Comparison of ENCODE assay signal across 10 cellular contexts in the genomic region with DNA sequence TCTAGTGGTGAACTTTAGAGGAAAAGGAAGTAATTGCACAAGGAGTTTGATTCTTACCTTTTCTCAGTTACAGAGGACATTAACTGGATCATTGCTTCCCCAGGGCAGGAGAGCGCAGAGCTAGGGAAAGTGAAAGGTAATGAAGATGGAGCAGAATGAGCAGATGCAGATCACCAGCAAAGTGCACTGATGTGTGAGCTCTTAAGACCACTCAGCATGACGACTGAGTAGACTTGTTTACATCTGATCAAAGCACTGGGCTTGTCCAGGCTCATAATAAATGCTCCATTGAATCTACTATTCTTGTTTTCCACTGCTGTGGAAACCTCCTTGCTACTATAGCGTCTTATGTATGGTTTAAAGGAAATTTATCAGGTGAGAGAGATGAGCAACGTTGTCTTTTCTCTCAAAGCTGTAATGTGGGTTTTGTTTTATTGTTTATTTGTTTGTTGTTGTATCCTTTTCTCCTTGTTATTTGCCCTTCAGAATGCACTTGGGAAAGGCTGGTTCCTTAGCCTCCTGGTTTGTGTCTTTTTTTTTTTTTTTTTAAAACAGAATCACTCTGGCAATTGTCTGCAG. TPM values are rescaled to one million over a fixed set of nuclear protein-coding genes. Genes with fewer than 3 reads are reported as not detected.
DNase-seq lines count a peak whose midpoint lies in the region; ATAC-seq and TF ChIP-seq lines count a peak whose summit lies in the region.
"Had no signal": no experiment of that assay in that cellular context is flagged by ENCODE, and none has a peak within 500 bp of the region (broad histone marks: within the 10 kb centered on the region; RNA-seq: fewer than 3 reads in every experiment).

No MANE protein-coding gene starts in this region.

- H3K4me2 ChIP-seq in neural cell (ENCODE audit: low read length) = no peak overlapping the region
- no peak overlapping the region for H3K4me2 ChIP-seq in mesendoderm (ENCODE audit: low read length)
- H3K4me2 ChIP-seq in osteoblast (ENCODE audit: insufficient read depth, low read length) = no peak overlapping the region

- H4K5ac ChIP-seq in mesendoderm (ENCODE audit: low read length) = no peak overlapping the region

- no peak overlapping the region for H2AFZ ChIP-seq in neural cell (ENCODE audit: low read depth, low read length)
- H2AFZ ChIP-seq in osteoblast (ENCODE audit: low read length) = no peak overlapping the region

- H3K79me2 ChIP-seq in neural cell (replicated peaks; ENCODE audit: insufficient read depth, low read length) (no peaks in the 10 kb centered on the region), mesendoderm (ENCODE audit: control insufficient read depth, insufficient read depth, low read length) (no peaks in the 10 kb centered on the region), osteoblast (ENCODE audit: insufficient read depth, low read length) (no peaks in the 10 kb centered on the region)

- H2BK120ac ChIP-seq in mesendoderm (ENCODE audit: low read depth, low read length) = no peak overlapping the region

- TF ChIP-seq CTCF in neural cell (IDR thresholded peaks at IDR 0.05; ENCODE audit: poor library complexity, severe bottlenecking) (no peak), osteoblast (IDR thresholded peaks at IDR 0.05; ENCODE audit: extremely low read depth, low read depth, low read length) (no peak)

- H2BK15ac ChIP-seq in mesendoderm (replicated peaks; ENCODE audit: low read depth) = no peak overlapping the region

- H2BK5ac ChIP-seq in mesendoderm (ENCODE audit: low read length) = no peak overlapping the region

- no peaks in the 10 kb centered on the region for H3K36me3 ChIP-seq in neural cell (ENCODE audit: insufficient read depth, low read length)
- H3K36me3 ChIP-seq in mesendoderm (ENCODE audit: control insufficient read depth, insufficient read depth, low read length) = no peaks in the 10 kb centered on the region
- no peaks in the 10 kb centered on the region for H3K36me3 ChIP-seq in osteoblast (ENCODE audit: insufficient read depth, low read length)

- H3K9ac ChIP-seq in neural cell (ENCODE audit: low read length) = no peak overlapping the region
- H3K9ac ChIP-seq in mesendoderm (ENCODE audit: low read length) = no peak overlapping the region

- H3F3A ChIP-seq in neural cell (ENCODE audit: insufficient read depth, low read length, poor library complexity, severe bottlenecking) = no peaks in the 10 kb centered on the region

- DNase-seq in NCI-H2171 treated with DMSO at 0.1 percent for 48 hours (lab: John Stamatoyannopoulos, UW) (peak; percentile 89), mesendoderm (no peak), NOMO-1 (lab: John Stamatoyannopoulos, UW; ENCODE audit: unreplicated experiment in 2 of 2) (no peak), activated T-cell treated with anti-CD3 and anti-CD28 coated beads for 4 hours (no peak), osteoblast (ENCODE audit: insufficient read length, low spot score, missing footprints) (no peak)
- DNase-seq: small intestine had no signal

- H3K18ac ChIP-seq in mesendoderm (ENCODE audit: low read length) = no peak overlapping the region

- no CpG with 5 or more reads among the region's 4 CpGs for WGBS in mesendoderm (ENCODE audit: extremely low coverage, insufficient coverage, low lambda C conversion rate)

- ATAC-seq in GM18868 (IDR thresholded peaks at IDR 0.05; ENCODE audit: unreplicated experiment) (peak; percentile 87), HG02852 (IDR thresholded peaks at IDR 0.05; ENCODE audit: unreplicated experiment) (peak; percentile 81)

- no peak overlapping the region for H4K8ac ChIP-seq in mesendoderm (ENCODE audit: low read depth, low read length)

- H3K56ac ChIP-seq in mesendoderm (ENCODE audit: low read length) = no peak overlapping the region

- no peak for TF ChIP-seq RAD21 in neural cell (conservative IDR thresholded peaks at IDR 0.05)

- no peak overlapping the region for H3K4ac ChIP-seq in mesendoderm (ENCODE audit: low read depth, low read length)

- H3K23ac ChIP-seq in mesendoderm (ENCODE audit: low read length) = no peak overlapping the region

- no peak for TF ChIP-seq EP300 in neural cell (conservative IDR thresholded peaks at IDR 0.05; ENCODE audit: poor library complexity, severe bottlenecking)

- no peaks in the 10 kb centered on the region for H3K4me1 ChIP-seq in mesendoderm (ENCODE audit: control insufficient read depth, low read depth, low read length)
- H3K4me1 ChIP-seq in osteoblast (ENCODE audit: insufficient read depth, low read length) = peaks cover 8% of the 10 kb centered on the region

- H4K20me1 ChIP-seq in neural cell (ENCODE audit: insufficient read depth) (no peaks in the 10 kb centered on the region), osteoblast (ENCODE audit: insufficient read depth, low read length) (no peaks in the 10 kb centered on the region)

- H3K9me2 ChIP-seq in neural cell (ENCODE audit: insufficient read depth, low read length) = no peaks in the 10 kb centered on the region

- no peak overlapping the region for H3K4me3 ChIP-seq in neural cell (ENCODE audit: low read length)
- H3K4me3 ChIP-seq in mesendoderm (ENCODE audit: low read length) = no peak overlapping the region
- H3K4me3 ChIP-seq in osteoblast (ENCODE audit: insufficient read depth, low read length) = no peak overlapping the region
- H3K4me3 ChIP-seq: thoracic aorta had no signal

- H3K27ac ChIP-seq in neural cell (ENCODE audit: low read length) (no peak overlapping the region), mesendoderm (ENCODE audit: low read depth, low read length) (no peak overlapping the region), osteoblast (ENCODE audit: low read depth, low read length) (no peak overlapping the region)
- H3K27ac ChIP-seq: thoracic aorta had no signal

- H3K27me3 ChIP-seq in neural cell (ENCODE audit: insufficient read depth, low read depth, low read length) = no peaks in the 10 kb centered on the region
- no peaks in the 10 kb centered on the region for H3K27me3 ChIP-seq in mesendoderm (ENCODE audit: insufficient read depth, low read length, poor library complexity)
- no peaks in the 10 kb centered on the region for H3K27me3 ChIP-seq in osteoblast (ENCODE audit: insufficient read depth, low read length)

- H3K79me1 ChIP-seq in mesendoderm (ENCODE audit: low read length) = no peaks in the 10 kb centered on the region

- H3K9me3 ChIP-seq in neural cell (ENCODE audit: low read length) (no peaks in the 10 kb centered on the region), osteoblast (ENCODE audit: low read depth, low read length) (no peaks in the 10 kb centered on the region)
- H3K9me3 ChIP-seq: thoracic aorta had no signal

- no peak overlapping the region for H2AK5ac ChIP-seq in mesendoderm (ENCODE audit: low read length)

TF ChIP-seq in neural cell, 6 proteins besides CTCF, POLR2A, EP300 and RAD21:
- TF ChIP-seq POLR2AphosphoS5 (IDR thresholded peaks at IDR 0.05) (peak; percentile 45), SMC3 (conservative IDR thresholded peaks at IDR 0.05; ENCODE audit: poor library complexity) (no peak)

RNA-seq across cellular contexts. Expression of a gene that starts 25.3 kb away (rescaled TPM):
- 5.2 and 5.5 TPM in 2 replicates for polyA plus RNA-seq in neural cell
- 8.8 and 9.3 TPM in 2 replicates for polyA minus RNA-seq in neural cell
- 1.1 TPM for polyA plus RNA-seq in mesendoderm (2013, experiment 1 of 2)
- polyA plus RNA-seq in mesendoderm (2013, experiment 2 of 2) = 0.88 TPM
- total RNA-seq in osteoblast = 3.8 and 5.4 TPM in 2 replicates
